In the genomic region with DNA sequence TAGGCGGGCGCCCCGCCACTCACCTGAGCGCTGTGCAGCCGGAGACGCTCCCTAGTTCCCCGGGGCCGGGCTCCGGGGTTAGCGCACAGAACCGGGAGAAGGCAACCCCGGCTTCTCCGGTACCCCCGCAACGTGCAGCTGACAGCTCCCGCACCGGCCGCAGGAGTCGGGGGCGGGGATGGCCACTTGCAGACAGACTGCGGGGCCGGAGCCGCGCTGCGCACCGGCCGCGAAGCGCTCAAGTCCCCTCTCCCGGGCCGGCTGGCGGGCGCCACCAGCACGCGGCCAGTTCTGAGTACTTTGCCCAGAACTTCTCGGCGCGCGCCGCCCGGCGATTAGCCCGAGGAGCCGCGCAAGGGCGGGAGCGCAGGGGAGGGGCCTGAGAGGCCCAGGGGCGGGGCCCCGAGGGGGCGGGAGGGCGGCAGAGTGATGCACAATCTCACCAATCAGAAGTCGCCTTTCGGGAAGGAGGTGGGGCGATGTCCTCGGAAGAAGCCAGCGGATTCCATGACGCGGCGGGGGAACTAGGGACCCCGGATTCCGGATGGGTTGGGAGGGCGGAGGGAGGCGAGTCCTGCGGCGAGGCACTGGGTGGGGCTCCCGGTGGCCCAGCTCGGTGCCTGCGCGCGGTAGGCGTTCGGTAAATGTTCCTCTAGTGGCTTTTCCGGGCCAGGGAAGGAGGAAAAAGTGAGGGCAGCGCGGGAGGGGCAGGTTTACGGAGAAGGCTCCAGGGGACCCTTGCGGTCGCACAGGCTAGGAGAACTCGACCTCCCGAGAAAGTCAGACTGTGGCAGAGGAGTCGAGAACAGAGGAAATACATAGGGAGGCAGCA, we compare ENCODE assay signal across 8 cellular contexts. TPM values are rescaled to one million over a fixed set of nuclear protein-coding genes. Genes with fewer than 3 reads are reported as not detected.
DNase-seq lines count a peak whose midpoint lies in the region; ATAC-seq and TF ChIP-seq lines count a peak whose summit lies in the region.

A gene with protein sequence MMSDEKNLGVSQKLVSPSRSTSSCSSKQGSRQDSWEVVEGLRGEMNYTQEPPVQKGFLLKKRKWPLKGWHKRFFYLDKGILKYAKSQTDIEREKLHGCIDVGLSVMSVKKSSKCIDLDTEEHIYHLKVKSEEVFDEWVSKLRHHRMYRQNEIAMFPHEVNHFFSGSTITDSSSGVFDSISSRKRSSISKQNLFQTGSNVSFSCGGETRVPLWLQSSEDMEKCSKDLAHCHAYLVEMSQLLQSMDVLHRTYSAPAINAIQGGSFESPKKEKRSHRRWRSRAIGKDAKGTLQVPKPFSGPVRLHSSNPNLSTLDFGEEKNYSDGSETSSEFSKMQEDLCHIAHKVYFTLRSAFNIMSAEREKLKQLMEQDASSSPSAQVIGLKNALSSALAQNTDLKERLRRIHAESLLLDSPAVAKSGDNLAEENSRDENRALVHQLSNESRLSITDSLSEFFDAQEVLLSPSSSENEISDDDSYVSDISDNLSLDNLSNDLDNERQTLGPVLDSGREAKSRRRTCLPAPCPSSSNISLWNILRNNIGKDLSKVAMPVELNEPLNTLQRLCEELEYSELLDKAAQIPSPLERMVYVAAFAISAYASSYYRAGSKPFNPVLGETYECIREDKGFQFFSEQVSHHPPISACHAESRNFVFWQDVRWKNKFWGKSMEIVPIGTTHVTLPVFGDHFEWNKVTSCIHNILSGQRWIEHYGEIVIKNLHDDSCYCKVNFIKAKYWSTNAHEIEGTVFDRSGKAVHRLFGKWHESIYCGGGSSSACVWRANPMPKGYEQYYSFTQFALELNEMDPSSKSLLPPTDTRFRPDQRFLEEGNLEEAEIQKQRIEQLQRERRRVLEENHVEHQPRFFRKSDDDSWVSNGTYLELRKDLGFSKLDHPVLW (minus strand): TSS at position 316 of the 832 bp plus-strand sequence. CDS start 87,706 bp downstream, outside the sequence.

- H3K4me1 ChIP-seq in right cardiac atrium (ENCODE audit: control insufficient read depth, insufficient read depth, low read length) (peaks cover 3% of the 10 kb centered on the region), vagina (peaks cover 23% of the 10 kb centered on the region)

- TF ChIP-seq CTCF in GM13976 (IDR thresholded peaks at IDR 0.05; ENCODE audit: borderline replicate concordance, control extremely low read depth, extremely low read depth, insufficient read depth, missing control alignments) (peak; percentile 40), vagina (IDR thresholded peaks at IDR 0.05) (peak in 1 of 3 experiments; percentile 5)

- DNase-seq in GM13976 (ENCODE audit: low spot score) (peak; percentile 96), NCI-H146 treated with DMSO at 0.1 percent for 48 hours (lab: John Stamatoyannopoulos, UW; ENCODE audit: unreplicated experiment) (peak; percentile 86), T-helper 17 cell (peak; percentile 92 to 97 (median 97)), right cardiac atrium (peak; percentile 96 to 98 (median 97)), putamen (ENCODE audit: low spot score) (peak; percentile 95), vagina (ENCODE audit: extremely low spot score in 2 of 2) (peak; percentile 98)

- H3K9me3 ChIP-seq in T-helper 17 cell (ENCODE audit: control insufficient read depth, low read length, poor library complexity, severe bottlenecking) (no peaks in the 10 kb centered on the region), right cardiac atrium (ENCODE audit: control insufficient read depth, low read length) (no peaks in the 10 kb centered on the region), vagina (no peaks in the 10 kb centered on the region)

- intact Hi-C loops in right cardiac atrium (cut with DNase I) (loop anchor here in 3 of 4 donors (5.0 to 10.0 kb wide), 4 partner anchors 75 to 158 kb away; no protein-coding TSS in a partner anchor), vagina (cut with DNase I) (no loop called here)

- peaks cover 54% of the 10 kb centered on the region for H3K4me1 Mint-ChIP-seq in T-helper 17 cell

- H3K36me3 Mint-ChIP-seq in T-helper 17 cell (ENCODE audit: low read depth), result no peaks in the 10 kb centered on the region

- H3K4me3 Mint-ChIP-seq in T-helper 17 cell, result peak within 1 kb of the TSS; percentile 96

- in situ Hi-C loops in GM13976 (cut with MboI; ENCODE audit: low sequenced_read_pairs, unreplicated experiment), result loop anchor here (10.0 kb wide), 2 partner anchors 85 to 155 kb away; no protein-coding TSS in a partner anchor

- H3K4me3 ChIP-seq in right cardiac atrium (ENCODE audit: low read length) (peak within 1 kb of the TSS; percentile 82), vagina (peak within 1 kb of the TSS; percentile 59 to 89)

- under 1% methylated on average over 81 of the region's 81 CpGs for WGBS in right cardiac atrium

- H3K27ac ChIP-seq in angular gyrus (ENCODE audit: low read depth, low read length), result peak within 1 kb of the TSS; percentile 90
- peak within 1 kb of the TSS; percentile 90 for H3K27ac ChIP-seq in right cardiac atrium (ENCODE audit: low read length)
- peak within 1 kb of the TSS; percentile 97 for H3K27ac ChIP-seq in vagina

- no peaks in the 10 kb centered on the region for H3K36me3 ChIP-seq in vagina

- peak in 1 of 2 donors; percentile 69 for TF ChIP-seq POLR2A in vagina (IDR thresholded peaks at IDR 0.05)

- H3K27me3 Mint-ChIP-seq in T-helper 17 cell, result no peaks in the 10 kb centered on the region

- H3K27me3 ChIP-seq in right cardiac atrium (ENCODE audit: control insufficient read depth, insufficient read depth) (no peaks in the 10 kb centered on the region), vagina (no peaks in the 10 kb centered on the region)

- ATAC-seq in HG02852 (IDR thresholded peaks at IDR 0.05; ENCODE audit: unreplicated experiment) (peak; percentile 69), T-helper 17 cell (peak; percentile 86), right cardiac atrium (peak; percentile 98)

- H3K27ac Mint-ChIP-seq in T-helper 17 cell, result peak within 1 kb of the TSS; percentile 94

RNA-seq across cellular contexts. Expression of the gene that starts here (rescaled TPM):
- total RNA-seq in T-helper 17 cell, result 10 to 100 TPM; 54.8 to 54.9 TPM
- total RNA-seq in right cardiac atrium, result 10 to 100 TPM in 2 of 4 donors, 1 to 10 TPM in 2; 9.0 to 12.9 (median 10.4) TPM
- polyA plus RNA-seq in right cardiac atrium, result 3.2 TPM
- total RNA-seq in vagina, result 59.2 TPM

Comparison
In these comparisons a context has a peak if more than half of its experiments do, and no peak if none do; other contexts are left out.
1. Peak in every context shown above with its lines: DNase-seq, ATAC-seq, H3K4me3 ChIP-seq and H3K27ac ChIP-seq.